In genomic region chr11:119153049-119153818, GRCh38 we compare ENCODE assay signal across 24 cellular contexts. TPM values are rescaled to one million over a fixed set of nuclear protein-coding genes. Genes with fewer than 3 reads are reported as not detected.
DNase-seq lines count a peak whose midpoint lies in the region; ATAC-seq, FAIRE-seq and TF ChIP-seq lines count a peak whose summit lies in the region.
"Had no signal": no experiment of that assay in that cellular context is flagged by ENCODE, and none has a peak within 500 bp of the region (broad histone marks: within the 10 kb centered on the region; RNA-seq: fewer than 3 reads in every experiment).

No MANE protein-coding gene starts in this region.

- H3K27me3 ChIP-seq in DND-41 (ENCODE audit: insufficient read depth, low read length, poor library complexity) (peaks cover 53% of the 10 kb centered on the region), H9 (ENCODE audit: insufficient read depth, low read length) (peaks cover 16% of the 10 kb centered on the region), keratinocyte (ENCODE audit: control insufficient read depth, extremely low read depth, insufficient read depth, low read length) (peaks cover 29% of the 10 kb centered on the region), lower lobe of right lung (ENCODE audit: low read depth) (peaks cover 27% of the 10 kb centered on the region)

- no peak overlapping the region for H3K27ac ChIP-seq in DND-41 (ENCODE audit: low read length)
- no peak overlapping the region for H3K27ac ChIP-seq in H9 (ENCODE audit: insufficient read length, low read depth, low read length)
- no peak overlapping the region for H3K27ac ChIP-seq in keratinocyte (ENCODE audit: control insufficient read depth, insufficient read depth, low read length)
- H3K27ac ChIP-seq in lower lobe of right lung: no peak overlapping the region
- H3K27ac ChIP-seq: pancreas, sigmoid colon, SJCRH30 had no signal

- H3K36me3 Mint-ChIP-seq in H9 (ENCODE audit: insufficient read depth in 1 of 3, low read depth in 3 of 3): no peaks in the 10 kb centered on the region; a peak in 1 of 7 replicates
- H3K36me3 Mint-ChIP-seq: activated naive CD8-positive, alpha-beta T cell had no signal

- FAIRE-seq in keratinocyte (lab: Jason Lieb, UNC): no peak
- FAIRE-seq: endothelial cell of umbilical vein, GM12878, pancreas had no signal

- in situ Hi-C loops in SK-MEL-5 (cut with HindIII; ENCODE audit: low pct_unique_long_range_greater_than_20kb, low sequenced_read_pairs): no loop called here

- no peak overlapping the region for H3K18ac ChIP-seq in H9 (ENCODE audit: insufficient read length, low read depth, low read length)

- no peak overlapping the region for H3K56ac ChIP-seq in H9 (ENCODE audit: insufficient read length, low read depth, low read length)

- H3K36me3 ChIP-seq in DND-41 (ENCODE audit: insufficient read depth, low read length) (no peaks in the 10 kb centered on the region), keratinocyte (ENCODE audit: control insufficient read depth in 2 of 2, extremely low read depth in 1 of 2, insufficient read depth in 2 of 2, low read length in 2 of 2) (no peaks in the 10 kb centered on the region), lower lobe of right lung (no peaks in the 10 kb centered on the region)
- H3K36me3 ChIP-seq: pancreas, sigmoid colon, SJCRH30 had no signal

- dilution Hi-C loops in keratinocyte (cut with MboI; ENCODE audit: extremely low pct_ligation_motif_present, low sequenced_read_pairs): no loop called here

- no peak overlapping the region for H3K9ac ChIP-seq in DND-41 (ENCODE audit: low read depth, low read length)
- H3K9ac ChIP-seq in H9 (ENCODE audit: extremely low read depth, insufficient read length, low read length): no peak overlapping the region
- no peak overlapping the region for H3K9ac ChIP-seq in keratinocyte (ENCODE audit: control insufficient read depth, extremely low read depth, insufficient read depth, low read length)

- H3K23ac ChIP-seq in H9 (ENCODE audit: insufficient read length, low read depth, low read length): no peak overlapping the region

- H3K9me1 ChIP-seq in keratinocyte (ENCODE audit: control insufficient read depth, extremely low read depth, insufficient read depth, low read length): no peaks in the 10 kb centered on the region

- H3T11ph ChIP-seq in H9 (ENCODE audit: low read length): no peak overlapping the region

- no peak overlapping the region for H4K91ac ChIP-seq in H9 (ENCODE audit: insufficient read length, low read depth, low read length)

- H2BK15ac ChIP-seq in H9 (ENCODE audit: low read depth, low read length): no peak overlapping the region

- H3K4me3 Mint-ChIP-seq in H9: no peak overlapping the region
- H3K4me3 Mint-ChIP-seq: activated naive CD8-positive, alpha-beta T cell had no signal

- WGBS in H9 (ENCODE audit: extremely low coverage, insufficient read length, low lambda C conversion rate): no CpG with 5 or more reads among the region's 9 CpGs

- H3K9me3 ChIP-seq in DND-41 (ENCODE audit: insufficient read depth, low read length, severe bottlenecking) (no peaks in the 10 kb centered on the region), H9 (ENCODE audit: control insufficient read depth, low read depth, low read length) (no peaks in the 10 kb centered on the region), keratinocyte (ENCODE audit: control insufficient read depth, low read depth, low read length) (no peaks in the 10 kb centered on the region), lower lobe of right lung (no peaks in the 10 kb centered on the region)
- H3K9me3 ChIP-seq: pancreas, sigmoid colon, SJCRH30 had no signal

- intact Hi-C loops in lower lobe of right lung (cut with DNase I): no loop called here

- peaks cover 58% of the 10 kb centered on the region for H3K27me3 Mint-ChIP-seq in H9 (ENCODE audit: low read depth)

- H3K4ac ChIP-seq in H9 (ENCODE audit: low read depth, low read length): no peak overlapping the region

- H3K4me2 ChIP-seq in DND-41 (ENCODE audit: insufficient read depth, low read length) (no peak overlapping the region), H9 (ENCODE audit: insufficient read depth, insufficient read length, low read length) (no peak overlapping the region), keratinocyte (ENCODE audit: control insufficient read depth, extremely low read depth, insufficient read depth, low read depth, low read length) (no peak overlapping the region)

- H2BK120ac ChIP-seq in H9 (ENCODE audit: low read depth, low read length, poor library complexity, severe bottlenecking): no peak overlapping the region

- H3K4me3 ChIP-seq in DND-41 (ENCODE audit: low read depth in 1 of 2, low read length in 2 of 2) (no peak overlapping the region), keratinocyte (ENCODE audit: control insufficient read depth in 2 of 3, extremely low read depth in 1 of 3, insufficient read depth in 2 of 3, low read depth in 1 of 3, low read length in 3 of 3) (no peak overlapping the region), lower lobe of right lung (no peak overlapping the region)
- H3K4me3 ChIP-seq: GM12878, pancreas, sigmoid colon, SJCRH30 had no signal

- no peak for ATAC-seq in DND-41 (ENCODE audit: insufficient read depth, low read depth)
- ATAC-seq in GM18519 (IDR thresholded peaks at IDR 0.05; ENCODE audit: low FRiP score, unreplicated experiment): no peak
- ATAC-seq in lower lobe of right lung: no peak
- ATAC-seq: GM12878; pancreas; stimulated activated naive CD8-positive, alpha-beta T cell treated with anti-CD3 and anti-CD28 coated beads, Interleukin-15, Interleukin-2, amounts not matched to agents 100 U/mL and 50 U/mL, for 24 hours had no signal

- no peak overlapping the region for H2AFZ ChIP-seq in DND-41 (ENCODE audit: low read depth, low read length)
- H2AFZ ChIP-seq in H9 (ENCODE audit: low read length): no peak overlapping the region
- no peak overlapping the region for H2AFZ ChIP-seq in keratinocyte (ENCODE audit: control insufficient read depth, low read length)

- H2BK12ac ChIP-seq in H9 (ENCODE audit: insufficient read length, low read depth, low read length): no peak overlapping the region

- peaks cover 11 to 18% of the 10 kb centered on the region in 2 experiments for H3K4me1 Mint-ChIP-seq in H9

- peak overlapping the region in 1 of 3 experiments; percentile 59; a peak in 1 of 7 replicates for H3K27ac Mint-ChIP-seq in H9
- H3K27ac Mint-ChIP-seq: activated naive CD8-positive, alpha-beta T cell had no signal

- H3K4me1 ChIP-seq in DND-41 (ENCODE audit: insufficient read depth, low read length) (peaks cover 12% of the 10 kb centered on the region), H9 (ENCODE audit: insufficient read depth, low read length) (no peaks in the 10 kb centered on the region; the same call in 1 of the 2 replicates), keratinocyte (ENCODE audit: control insufficient read depth, extremely low read depth, insufficient read depth, low read length) (peaks cover 8% of the 10 kb centered on the region), lower lobe of right lung (peaks cover 8% of the 10 kb centered on the region)
- H3K4me1 ChIP-seq: pancreas, SJCRH30 had no signal

- peaks cover 9% of the 10 kb centered on the region; the same call in 1 of the 2 replicates for H4K20me1 ChIP-seq in DND-41 (ENCODE audit: insufficient read depth, low read length)
- H4K20me1 ChIP-seq in H9 (ENCODE audit: control insufficient read depth, insufficient read depth, insufficient read length): no peaks in the 10 kb centered on the region
- no peaks in the 10 kb centered on the region for H4K20me1 ChIP-seq in keratinocyte (ENCODE audit: control insufficient read depth, extremely low read depth, insufficient read depth, low read length)

- no peaks in the 10 kb centered on the region for H3K79me2 ChIP-seq in DND-41 (ENCODE audit: insufficient read depth, low read length)
- no peaks in the 10 kb centered on the region for H3K79me2 ChIP-seq in H9 (ENCODE audit: insufficient read depth, low read length)
- no peaks in the 10 kb centered on the region for H3K79me2 ChIP-seq in keratinocyte (ENCODE audit: control insufficient read depth, insufficient read depth, low read length)

- no peak overlapping the region for H2BK5ac ChIP-seq in H9 (ENCODE audit: insufficient read length, low read length)

- H2AK5ac ChIP-seq in H9 (ENCODE audit: insufficient read length, low read length): no peak overlapping the region

- DNase-seq in DND-41: no peak
- peak; percentile 61 for DNase-seq in H9
- DNase-seq in SK-MEL-5 (ENCODE audit: low read depth, low spot score): peak; percentile 30
- no peak for DNase-seq in keratinocyte (ENCODE audit: low read depth, low spot score)
- DNase-seq in SHP77 treated with DMSO at 0.1 percent for 48 hours (lab: John Stamatoyannopoulos, UW): no peak
- no peak for DNase-seq in lower lobe of right lung
- no peak for DNase-seq in LoVo (ENCODE audit: low spot score)
- DNase-seq: activated CD4-positive, CD25-positive, alpha-beta regulatory T cell treated with anti-CD3 and anti-CD28 coated beads, Interleukin-2, amount 50 U/mL, for 72 hours; cortex of kidney; foreskin fibroblast; MV-4-11; NCI-H2081 treated with DMSO at 0.1 percent for 48 hours; NCI-H524; pancreas; sigmoid colon; SJCRH30; stimulated activated naive CD8-positive, alpha-beta T cell treated with anti-CD3 and anti-CD28 coated beads, Interleukin-15, Interleukin-2, amounts not matched to agents 100 U/mL and 50 U/mL, for 24 hours; T1000; trophoblast cell had no signal

- no peaks in the 10 kb centered on the region for H3K9me3 Mint-ChIP-seq in H9

- no peak overlapping the region for H4K8ac ChIP-seq in H9 (replicated peaks; ENCODE audit: insufficient read length, low read depth, low read length)

- peaks cover 16% of the 10 kb centered on the region for H3K23me2 ChIP-seq in H9 (ENCODE audit: insufficient read length, low read depth, low read length, poor library complexity, severe bottlenecking)

- H4K5ac ChIP-seq in H9 (ENCODE audit: insufficient read length, low read depth, low read length): no peak overlapping the region

- H3K14ac ChIP-seq in H9 (ENCODE audit: insufficient read depth, low read length): no peak overlapping the region

- no peaks in the 10 kb centered on the region for H3K79me1 ChIP-seq in H9 (ENCODE audit: insufficient read depth, low read depth, low read length, poor library complexity, severe bottlenecking)

- no peak overlapping the region for H2BK20ac ChIP-seq in H9 (ENCODE audit: low read depth, low read length, poor library complexity, severe bottlenecking)

- TF ChIP-seq CTCF in DND-41 (IDR thresholded peaks at IDR 0.05; ENCODE audit: borderline replicate concordance, extremely low read depth, low read length, poor library complexity, severe bottlenecking) (peak; percentile 33), H9 (conservative IDR thresholded peaks at IDR 0.05) (peak; percentile 53), keratinocyte (optimal IDR thresholded peaks at IDR 0.05 in 1 of 3, IDR thresholded peaks at IDR 0.05 in 1 of 3, conservative IDR thresholded peaks at IDR 0.05 in 1 of 3; ENCODE audit: extremely low read depth in 1 of 3, insufficient read depth in 2 of 3, low read length in 3 of 3) (peak in 2 of 3 experiments; percentile 5 to 12), lower lobe of right lung (IDR thresholded peaks at IDR 0.05) (no peak)

RNA-seq across cellular contexts. Expression of gene ABCG4, which starts 4.4 kb away (rescaled TPM):
- total RNA-seq in H9 (2021) (0.68 and 1.2 TPM in 2 replicates), lower lobe of right lung (0.15 TPM)
- total RNA-seq in SK-MEL-5 (2014; rRNA removed; shearing (Covaris generic)): 0.05 TPM in 1 of 2 replicates, not detected in the other
- polyA plus RNA-seq in SK-MEL-5 (2015; cell fraction: cytosol; rRNA removed): 0.45 and 1.3 TPM in 2 replicates
- polyA plus RNA-seq in SK-MEL-5 (2015; cell fraction: nucleus; rRNA removed): 2.5 and 2.6 TPM in 2 replicates
- polyA plus RNA-seq in keratinocyte: 0.14 to 0.27 TPM (median 0.21 TPM) in 3 replicates
- polyA plus RNA-seq in keratinocyte (2011; ENCODE audit: low read depth): 0.26 TPM
- polyA plus RNA-seq in keratinocyte (2011; cell fraction: cytosol; rRNA removed): 0.09 and 0.19 TPM in 2 replicates
- 1.3 and 1.4 TPM in 2 replicates for polyA plus RNA-seq in keratinocyte (2011; cell fraction: nucleus; rRNA removed)
- polyA plus RNA-seq in keratinocyte (2012; ENCODE audit: low replicate concordance): 0.31 and 0.99 TPM in 2 replicates
- polyA minus RNA-seq in keratinocyte: 0.43 to 1.9 TPM (median 1.1 TPM) in 3 replicates
- polyA minus RNA-seq in keratinocyte (2011; cell fraction: cytosol; rRNA and poly(A)+ RNA removed): not detected
- 0.78 and 0.84 TPM in 2 replicates for polyA minus RNA-seq in keratinocyte (2011; cell fraction: nucleus; rRNA and poly(A)+ RNA removed)
- total RNA-seq: GM12878, pancreas had no signal
- polyA plus RNA-seq: GM12878 had no signal

RNA-seq across cellular contexts. Expression of gene NLRX1, which starts 15.3 kb away (rescaled TPM):
- total RNA-seq in H9 (2021) (17.2 and 18.2 TPM in 2 replicates), lower lobe of right lung (16.5 TPM)
- 8.7 and 11.5 TPM in 2 replicates for total RNA-seq in SK-MEL-5 (2014; rRNA removed; shearing (Covaris generic))
- 17.3 and 23.0 TPM in 2 replicates for polyA plus RNA-seq in SK-MEL-5 (2015; cell fraction: cytosol; rRNA removed)
- polyA plus RNA-seq in SK-MEL-5 (2015; cell fraction: nucleus; rRNA removed): 23.6 and 31.7 TPM in 2 replicates
- polyA plus RNA-seq in keratinocyte: 8.1 to 11.3 TPM (median 9.0 TPM) in 3 replicates
- 6.3 TPM for polyA plus RNA-seq in keratinocyte (2011; ENCODE audit: low read depth)
- 4.7 and 6.9 TPM in 2 replicates for polyA plus RNA-seq in keratinocyte (2011; cell fraction: cytosol; rRNA removed)
- 16.4 and 21.9 TPM in 2 replicates for polyA plus RNA-seq in keratinocyte (2011; cell fraction: nucleus; rRNA removed)
- polyA plus RNA-seq in keratinocyte (2012; ENCODE audit: low replicate concordance): 11.3 and 16.6 TPM in 2 replicates
- 11.3 to 19.4 TPM (median 18.6 TPM) in 3 replicates for polyA minus RNA-seq in keratinocyte
- 15.3 TPM for polyA minus RNA-seq in keratinocyte (2011; cell fraction: cytosol; rRNA and poly(A)+ RNA removed)
- polyA minus RNA-seq in keratinocyte (2011; cell fraction: nucleus; rRNA and poly(A)+ RNA removed): 22.2 and 22.7 TPM in 2 replicates

RNA-seq across cellular contexts. Expression of gene HINFP, which starts 31.9 kb away (rescaled TPM):
- total RNA-seq in H9 (2021): 42.1 and 42.4 TPM in 2 replicates
- 8.8 and 9.4 TPM in 2 replicates for total RNA-seq in SK-MEL-5 (2014; rRNA removed; shearing (Covaris generic))
- polyA plus RNA-seq in SK-MEL-5 (2015; cell fraction: cytosol; rRNA removed): 8.1 and 12.7 TPM in 2 replicates
- 65.5 and 102 TPM in 2 replicates for polyA plus RNA-seq in SK-MEL-5 (2015; cell fraction: nucleus; rRNA removed)
- polyA plus RNA-seq in keratinocyte: 15.6 to 21.9 TPM (median 18.5 TPM) in 3 replicates
- 28.1 TPM for polyA plus RNA-seq in keratinocyte (2011; ENCODE audit: low read depth)
- 11.0 and 11.4 TPM in 2 replicates for polyA plus RNA-seq in keratinocyte (2011; cell fraction: cytosol; rRNA removed)
- 54.0 and 55.8 TPM in 2 replicates for polyA plus RNA-seq in keratinocyte (2011; cell fraction: nucleus; rRNA removed)
- polyA plus RNA-seq in keratinocyte (2012; ENCODE audit: low replicate concordance): 9.9 and 22.4 TPM in 2 replicates
- polyA minus RNA-seq in keratinocyte: 18.5 to 47.8 TPM (median 31.0 TPM) in 3 replicates
- polyA minus RNA-seq in keratinocyte (2011; cell fraction: cytosol; rRNA and poly(A)+ RNA removed): 18.8 TPM
- polyA minus RNA-seq in keratinocyte (2011; cell fraction: nucleus; rRNA and poly(A)+ RNA removed): 13.1 and 29.6 TPM in 2 replicates
- 31.0 TPM for total RNA-seq in lower lobe of right lung

RNA-seq across cellular contexts. Expression of gene NHERF4, which starts 32.0 kb away (rescaled TPM):
- 0.39 TPM in 1 of 2 replicates, not detected in the other for total RNA-seq in H9 (2021)
- not detected in 2 replicates for total RNA-seq in SK-MEL-5 (2014; rRNA removed; shearing (Covaris generic))
- polyA plus RNA-seq in SK-MEL-5 (2015; cell fraction: cytosol; rRNA removed): not detected in 2 replicates
- polyA plus RNA-seq in SK-MEL-5 (2015; cell fraction: nucleus; rRNA removed): not detected in 2 replicates
- not detected in 3 replicates for polyA plus RNA-seq in keratinocyte
- polyA plus RNA-seq in keratinocyte (2011; ENCODE audit: low read depth): 0.50 TPM
- polyA plus RNA-seq in keratinocyte (2011; cell fraction: cytosol; rRNA removed): not detected in 2 replicates
- polyA plus RNA-seq in keratinocyte (2011; cell fraction: nucleus; rRNA removed): 0.04 TPM in 1 of 2 replicates, not detected in the other
- not detected in 2 replicates for polyA plus RNA-seq in keratinocyte (2012; ENCODE audit: low replicate concordance)
- 0.38 TPM in 1 of 3 replicates, not detected in the others for polyA minus RNA-seq in keratinocyte
- polyA minus RNA-seq in keratinocyte (2011; cell fraction: cytosol; rRNA and poly(A)+ RNA removed): not detected
- not detected in 2 replicates for polyA minus RNA-seq in keratinocyte (2011; cell fraction: nucleus; rRNA and poly(A)+ RNA removed)
- not detected for total RNA-seq in lower lobe of right lung
- total RNA-seq: activated CD8-positive, alpha-beta memory T cell treated with anti-CD3 and anti-CD28 coated beads for 36 hours; endothelial cell of umbilical vein; SJCRH30 had no signal
- polyA plus RNA-seq: endothelial cell of umbilical vein, GM12878 had no signal

RNA-seq across cellular contexts. Expression of gene C2CD2L, which starts 46.1 kb away (rescaled TPM):
- 5.5 and 5.6 TPM in 2 replicates for total RNA-seq in H9 (2021)
- total RNA-seq in SK-MEL-5 (2014; rRNA removed; shearing (Covaris generic)): 2.8 and 5.6 TPM in 2 replicates
- 11.1 and 20.3 TPM in 2 replicates for polyA plus RNA-seq in SK-MEL-5 (2015; cell fraction: cytosol; rRNA removed)
- 19.5 and 21.2 TPM in 2 replicates for polyA plus RNA-seq in SK-MEL-5 (2015; cell fraction: nucleus; rRNA removed)
- 2.8 to 3.6 TPM (median 2.9 TPM) in 3 replicates for polyA plus RNA-seq in keratinocyte
- polyA plus RNA-seq in keratinocyte (2011; ENCODE audit: low read depth): 12.0 TPM
- polyA plus RNA-seq in keratinocyte (2011; cell fraction: cytosol; rRNA removed): 2.0 and 2.2 TPM in 2 replicates
- 7.9 and 10.3 TPM in 2 replicates for polyA plus RNA-seq in keratinocyte (2011; cell fraction: nucleus; rRNA removed)
- polyA plus RNA-seq in keratinocyte (2012; ENCODE audit: low replicate concordance): 3.8 and 8.4 TPM in 2 replicates
- 4.4 to 11.3 TPM (median 5.4 TPM) in 3 replicates for polyA minus RNA-seq in keratinocyte
- 4.2 TPM for polyA minus RNA-seq in keratinocyte (2011; cell fraction: cytosol; rRNA and poly(A)+ RNA removed)
- polyA minus RNA-seq in keratinocyte (2011; cell fraction: nucleus; rRNA and poly(A)+ RNA removed): 7.7 and 8.5 TPM in 2 replicates
- total RNA-seq in lower lobe of right lung: 16.5 TPM

Comparison
In these comparisons a context has a peak if more than half of its experiments do, and no peak if none do; other contexts are left out.
1. DNase-seq: peak in H9 (single experiment) and SK-MEL-5 (single experiment); none in DND-41 (single experiment), keratinocyte (single experiment), SHP77 treated with DMSO at 0.1 percent for 48 hours (single experiment), lower lobe of right lung (single experiment) and LoVo (single experiment).